20 cellular contexts compared by ENCODE assay signal in genomic region chr6:118320652-118321051, GRCh38.
DNase-seq lines count a peak whose midpoint lies in the region; ATAC-seq, FAIRE-seq and TF ChIP-seq lines count a peak whose summit lies in the region.
"Had no signal": no experiment of that assay in that cellular context is flagged by ENCODE, and none has a peak within 500 bp of the region (broad histone marks: within the 10 kb centered on the region; RNA-seq: fewer than 3 reads in every experiment).

No MANE protein-coding gene starts in this region.

- in situ Hi-C loops in G401 (cut with HindIII; ENCODE audit: low sequenced_read_pairs) = no loop called here
- in situ Hi-C loops in K562 (cut with MboI) = no loop called here

- ATAC-seq in K562 = no peak
- no peak for ATAC-seq in GM18868 (IDR thresholded peaks at IDR 0.05; ENCODE audit: unreplicated experiment)
- ATAC-seq: activated T-cell treated with anti-CD3 and anti-CD28 coated beads, Interleukin-2, amount 50 U/mL, for 72 hours; lower lobe of right lung had no signal

- H3K9me3 ChIP-seq in K562 (replicated peaks; ENCODE audit: control insufficient read depth, insufficient read depth, low read depth, low read length) (no peaks in the 10 kb centered on the region), muscle layer of colon (ENCODE audit: low read length) (no peaks in the 10 kb centered on the region)
- H3K9me3 ChIP-seq: esophagus squamous epithelium, lower lobe of right lung, thyroid gland had no signal

- H3K9ac ChIP-seq in K562 (ENCODE audit: insufficient read depth in 1 of 2, low read depth in 2 of 2, low read length in 2 of 2) (no peak overlapping the region), muscle layer of colon (ENCODE audit: low read length) (no peak overlapping the region)

- FAIRE-seq in K562 (lab: Jason Lieb, UNC) = no peak

- POLR2A ChIA-PET in K562 (lab: Yijun Ruan, JAX) = no interaction called here

- no peaks in the 10 kb centered on the region for H3K9me1 ChIP-seq in K562 (ENCODE audit: control insufficient read depth, insufficient read depth, low read length)

- H3K27ac ChIP-seq in K562 (ENCODE audit: extremely low read depth, low read depth, low read length) (no peak overlapping the region), muscle layer of colon (ENCODE audit: low read depth, low read length) (peak overlapping the region; percentile 24)
- H3K27ac ChIP-seq: lower lobe of right lung, thyroid gland had no signal

- H3K4me1 ChIP-seq in K562 (replicated peaks in 1 of 2; ENCODE audit: control insufficient read depth in 2 of 2, insufficient read depth in 2 of 2, low read length in 2 of 2) = no peaks in the 10 kb centered on the region
- peaks cover 71% of the 10 kb centered on the region for H3K4me1 ChIP-seq in muscle layer of colon (ENCODE audit: insufficient read depth, low read length)

- no TSS peak for BruUV-seq in K562 (replicated peaks; lab: Mats Ljungman, UMichigan)

- no peak overlapping the region for H3K4me3 ChIP-seq in K562
- no peak overlapping the region for H3K4me3 ChIP-seq in muscle layer of colon (ENCODE audit: low read depth in 1 of 2, low read length in 2 of 2)
- H3K4me3 ChIP-seq: esophagus squamous epithelium, lower lobe of right lung, thyroid gland had no signal

- H3K79me2 ChIP-seq in K562 (ENCODE audit: control insufficient read depth, insufficient read depth, low read length) = no peaks in the 10 kb centered on the region

- no peak overlapping the region for H2AFZ ChIP-seq in K562 (ENCODE audit: low read depth, low read length)

- H3K27me3 ChIP-seq in K562 (ENCODE audit: control insufficient read depth in 2 of 2, insufficient read depth in 2 of 2, low read length in 2 of 2) (peaks cover 0 to 8% of the 10 kb centered on the region in 2 experiments; a peak in 3 of 5 replicates), muscle layer of colon (ENCODE audit: control insufficient read depth in 1 of 2, insufficient read depth in 2 of 2, low read length in 2 of 2) (no peaks in the 10 kb centered on the region)
- H3K27me3 ChIP-seq: esophagus squamous epithelium, thyroid gland had no signal

- DNase-seq in G401 (ENCODE audit: low spot score) (peak; percentile 12), NCI-H1105 treated with DMSO at 0.1 percent for 48 hours (lab: John Stamatoyannopoulos, UW) (peak; percentile 74), K562 (ENCODE audit: extremely low read depth in 1 of 4, low spot score in 3 of 4) (no peak), COLO668 (lab: John Stamatoyannopoulos, UW; ENCODE audit: unreplicated experiment) (no peak), activated gamma-delta T cell (lab: John Stamatoyannopoulos, UW) (no peak)
- DNase-seq: activated naive CD8-positive, alpha-beta T cell treated with anti-CD3 and anti-CD28 coated beads, Interleukin-2, amount 10 ng/mL, durations not matched to agents 7 days and 5 days; activated T-cell treated with anti-CD3 and anti-CD28 coated beads, Interleukin-2, amount 50 U/mL, for 72 hours; Calu3; effector CD4-positive, alpha-beta T cell; esophagus squamous epithelium; GDM1; GOT3; immature natural killer cell; Kasumi-1; lower lobe of right lung; right cardiac atrium; stimulated activated CD4-positive, alpha-beta T cell treated with anti-CD3 and anti-CD28 coated beads, Interleukin-15, amount 100 ng/mL, for 24 hours; thyroid gland had no signal

- TF ChIP-seq CTCF in K562 (IDR thresholded peaks at IDR 0.05 in 2 of 3, conservative IDR thresholded peaks at IDR 0.05 in 1 of 3; ENCODE audit: insufficient read depth in 2 of 3, low read depth in 1 of 3, low read length in 3 of 3) = no peak

- H3K36me3 ChIP-seq in K562 (ENCODE audit: control insufficient read depth, insufficient read depth, low read length) (no peaks in the 10 kb centered on the region), muscle layer of colon (ENCODE audit: insufficient read depth, low read length) (no peaks in the 10 kb centered on the region)
- H3K36me3 ChIP-seq: esophagus squamous epithelium, lower lobe of right lung, thyroid gland had no signal

- TF ChIP-seq EP300 in K562 (IDR thresholded peaks at IDR 0.05; ENCODE audit: low read length) = no peak

- CTCF ChIA-PET in K562 (lab: Yijun Ruan, JAX; ENCODE audit: low intra/inter-chr PET ratio) = no interaction called here

- no peak for TF ChIP-seq RAD21 in K562 (CRISPR knock-in tag; conservative IDR thresholded peaks at IDR 0.05 in 1 of 2, IDR thresholded peaks at IDR 0.05 in 1 of 2)

- intact Hi-C loops in K562 (cut with micrococcal nuclease) = no loop called here

- WGBS in K562 (ENCODE audit: insufficient coverage, low coverage, missing lambda C conversion rate) = 2% methylated on average over 2 of the region's 2 CpGs

- no peaks in the 10 kb centered on the region for H4K20me1 ChIP-seq in K562 (replicated peaks; ENCODE audit: control insufficient read depth, insufficient read depth, low read length)

- no peak for TF ChIP-seq POLR2A in K562 (conservative IDR thresholded peaks at IDR 0.05)

- no peak overlapping the region for H3K4me2 ChIP-seq in K562 (ENCODE audit: insufficient read depth, low read length)

TF ChIP-seq in K562, 482 proteins besides CTCF, POLR2A, EP300 and RAD21 (continues in another document):
- TF ChIP-seq ZNF655 (CRISPR knock-in tag; IDR thresholded peaks at IDR 0.05) (no peak), CUX1 (CRISPR knock-in tag; IDR thresholded peaks at IDR 0.05) (no peak), NFIC (IDR thresholded peaks at IDR 0.05) (peak; percentile 81), PRDM10 (IDR thresholded peaks at IDR 0.05; ENCODE audit: partially characterized antibody) (no peak), TGIF2 (CRISPR knock-in tag; IDR thresholded peaks at IDR 0.05) (no peak)

Comparison
In these comparisons a context has a peak if more than half of its experiments do, and no peak if none do; other contexts are left out.
1. DNase-seq: peak in G401 (single experiment) and NCI-H1105 treated with DMSO at 0.1 percent for 48 hours (single experiment); none in K562 (0 of 4), COLO668 (single experiment) and activated gamma-delta T cell (single experiment).